Comparison of ENCODE assay signal across 4 cellular contexts in genomic region chr9:87562530-87562929, GRCh38.
"Had no signal": no experiment of that assay in that cellular context is flagged by ENCODE, and none has a peak within 500 bp of the region (broad histone marks: within the 10 kb centered on the region; RNA-seq: fewer than 3 reads in every experiment).

No MANE protein-coding gene starts in this region.

- DNase-seq: H9, HCEC 1CT, IMR-90 had no signal

- H2AFZ ChIP-seq: GM23338 had no signal

- H3K27ac Mint-ChIP-seq: GM23338, H9 had no signal

- H3K4me3 Mint-ChIP-seq: GM23338, H9 had no signal

- ATAC-seq: GM23338 had no signal

- H3K4me2 ChIP-seq: GM23338 had no signal

- H3K9me3 Mint-ChIP-seq: GM23338, H9 had no signal

- H3K4me3 ChIP-seq: GM23338 had no signal
